Comparison of ENCODE assay signal across 9 cellular contexts in the genomic region with DNA sequence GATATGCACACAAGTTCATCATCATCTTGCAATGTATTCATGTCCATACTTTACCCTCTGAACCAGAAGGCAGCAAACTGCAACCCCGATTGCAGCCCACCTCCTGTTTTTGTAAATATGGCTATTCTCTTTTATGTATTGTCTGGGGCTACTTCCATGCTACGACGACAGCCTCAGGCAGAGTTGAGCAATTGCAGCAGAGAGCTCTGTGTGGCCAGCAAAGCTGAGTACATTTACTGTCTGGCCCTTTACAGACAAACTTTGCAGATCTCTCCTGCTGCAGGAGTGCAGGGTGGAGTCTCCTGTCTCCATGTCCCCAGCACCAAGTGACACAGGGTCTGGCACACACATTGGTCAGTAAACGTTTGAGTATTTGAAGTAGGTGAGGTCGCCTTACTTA. TPM values are rescaled to one million over a fixed set of nuclear protein-coding genes. Genes with fewer than 3 reads are reported as not detected.
A peak's percentile ranks its signal among the peaks of the same experiment; 100 is the strongest.
DNase-seq lines count a peak whose midpoint lies in the region; ATAC-seq and TF ChIP-seq lines count a peak whose summit lies in the region.
"Had no signal": no experiment of that assay in that cellular context is flagged by ENCODE, and none has a peak within 500 bp of the region (broad histone marks: within the 10 kb centered on the region; RNA-seq: fewer than 3 reads in every experiment).

No MANE protein-coding gene starts in this region.

- H4K8ac ChIP-seq in neuronal stem cell (ENCODE audit: low read depth, low read length) = no peak overlapping the region

- H2AK5ac ChIP-seq in neuronal stem cell (ENCODE audit: low read depth, low read length) = no peak overlapping the region

- H3K4me3 ChIP-seq in OCI-LY1 (ENCODE audit: low read depth, low read length, poor library complexity, severe bottlenecking) (no peak overlapping the region), neuronal stem cell (ENCODE audit: low read length in 2 of 2) (no peak overlapping the region)

- H3K4me1 ChIP-seq in OCI-LY1 (ENCODE audit: insufficient read depth, low read length, severe bottlenecking) = peaks cover 80% of the 10 kb centered on the region
- H3K4me1 ChIP-seq in neuronal stem cell (ENCODE audit: control insufficient read depth in 2 of 2, insufficient read depth in 1 of 2, low read depth in 1 of 2, low read length in 2 of 2) = peaks cover 24 to 50% of the 10 kb centered on the region in 2 donors

- peak overlapping the region; percentile 70 for H3K23ac ChIP-seq in neuronal stem cell (ENCODE audit: low read depth, low read length, poor library complexity)

- H3K9me2 ChIP-seq in OCI-LY1 (ENCODE audit: low read depth, low read length) = no peaks in the 10 kb centered on the region

- H2AFZ ChIP-seq in OCI-LY1 (ENCODE audit: low read length) (no peak overlapping the region), neuronal stem cell (ENCODE audit: low read length) (no peak overlapping the region)

- no CpG with 5 or more reads among the region's 5 CpGs for WGBS in neuronal stem cell (ENCODE audit: extremely low coverage in 2 of 2, insufficient read length in 2 of 2, insufficient replicate concordance in 1 of 2), 2 donors

- DNase-seq in EH (ENCODE audit: low read depth) (peak; percentile 72), neuronal stem cell (ENCODE audit: low spot score) (no peak), NCI-H1105 (lab: John Stamatoyannopoulos, UW) (no peak), NCI-H526 treated with DMSO at 0.1 percent for 48 hours (lab: John Stamatoyannopoulos, UW) (no peak)
- DNase-seq in stimulated activated CD4-positive, alpha-beta T cell treated with anti-CD3 and anti-CD28 coated beads, Interleukin-4, amount 100 ng/mL, for 1 hour = no peak
- DNase-seq: activated CD8-positive, alpha-beta memory T cell treated with anti-CD3 and anti-CD28 coated beads, Interleukin-2, amount 50 U/mL, for 4 hours had no signal

- no peaks in the 10 kb centered on the region for H3K27me3 ChIP-seq in OCI-LY1 (ENCODE audit: insufficient read depth, low read length)
- no peaks in the 10 kb centered on the region for H3K27me3 ChIP-seq in neuronal stem cell (ENCODE audit: control insufficient read depth in 3 of 3, insufficient read depth in 3 of 3, low read depth in 1 of 3, low read length in 3 of 3)

- ATAC-seq in esophagus mucosa = peak; percentile 20
- no peak for ATAC-seq in GM21423 (IDR thresholded peaks at IDR 0.05; ENCODE audit: unreplicated experiment)

- peak overlapping the region; percentile 56 for H3K14ac ChIP-seq in neuronal stem cell (ENCODE audit: low read length)

- H3K27ac ChIP-seq in OCI-LY1 (ENCODE audit: low read depth, low read length, poor library complexity, severe bottlenecking) = peak overlapping the region; percentile 94
- no peak overlapping the region for H3K27ac ChIP-seq in neuronal stem cell (replicated peaks; ENCODE audit: low read length)

- H3K36me3 ChIP-seq in OCI-LY1 (ENCODE audit: insufficient read depth, low read length) = peaks cover 35% of the 10 kb centered on the region; the same call in 1 of the 2 replicates
- peaks cover 11 to 90% of the 10 kb centered on the region in 2 donors for H3K36me3 ChIP-seq in neuronal stem cell (replicated peaks in 1 of 2; ENCODE audit: control insufficient read depth in 2 of 2, insufficient read depth in 2 of 2, low read length in 2 of 2)

- peak; percentile 28; the same call in 1 of the 2 replicates for TF ChIP-seq CTCF in OCI-LY1 (IDR thresholded peaks at IDR 0.05; ENCODE audit: low read length)

- H2BK12ac ChIP-seq in neuronal stem cell (ENCODE audit: low read length) = no peak overlapping the region

- H3K79me2 ChIP-seq in OCI-LY1 (ENCODE audit: insufficient read depth, low read length) = peaks cover 96% of the 10 kb centered on the region

- H3K79me1 ChIP-seq in neuronal stem cell (ENCODE audit: low read depth, low read length) = peaks cover 8% of the 10 kb centered on the region

- no peak overlapping the region for H2BK5ac ChIP-seq in neuronal stem cell (ENCODE audit: low read length)

- no peaks in the 10 kb centered on the region for H3K9me3 ChIP-seq in OCI-LY1 (ENCODE audit: low read length)
- H3K9me3 ChIP-seq in neuronal stem cell (replicated peaks in 1 of 2; ENCODE audit: control insufficient read depth in 2 of 2, insufficient read depth in 1 of 2, low read depth in 1 of 2, low read length in 2 of 2) = no peaks in the 10 kb centered on the region

- H3K9ac ChIP-seq in OCI-LY1 (ENCODE audit: low read length) (no peak overlapping the region), neuronal stem cell (ENCODE audit: low read depth, low read length, poor library complexity) (no peak overlapping the region)

- no peak overlapping the region for H3K4ac ChIP-seq in neuronal stem cell (ENCODE audit: low read length)

- no peak overlapping the region for H2BK120ac ChIP-seq in neuronal stem cell (ENCODE audit: low read depth, low read length)

- no peak overlapping the region for H2BK15ac ChIP-seq in neuronal stem cell (ENCODE audit: low read length)

- H3F3A ChIP-seq in OCI-LY1 (ENCODE audit: insufficient read depth, low read length) = no peaks in the 10 kb centered on the region

- no peaks in the 10 kb centered on the region for H4K20me1 ChIP-seq in OCI-LY1 (ENCODE audit: insufficient read depth, low read length)

- H3K4me2 ChIP-seq in OCI-LY1 (ENCODE audit: low read length) (peak overlapping the region; percentile 26; the same call in 1 of the 2 replicates), neuronal stem cell (ENCODE audit: insufficient read depth, low read length, poor library complexity, severe bottlenecking) (no peak overlapping the region)

- H4K91ac ChIP-seq in neuronal stem cell (ENCODE audit: low read depth, low read length, poor library complexity) = no peak overlapping the region

- peak overlapping the region; percentile 63 for H3K18ac ChIP-seq in neuronal stem cell (ENCODE audit: low read length)

RNA-seq across cellular contexts. Expression of gene PRRC2B, which starts 27.0 kb away (rescaled TPM):
- 82.9 TPM for total RNA-seq in esophagus mucosa
- 108 TPM for polyA plus RNA-seq in neuronal stem cell (2013, experiment 1 of 2)
- 114 TPM for polyA plus RNA-seq in neuronal stem cell (2013, experiment 2 of 2)
